Comparison of ENCODE assay signal across 21 cellular contexts in the genomic region with DNA sequence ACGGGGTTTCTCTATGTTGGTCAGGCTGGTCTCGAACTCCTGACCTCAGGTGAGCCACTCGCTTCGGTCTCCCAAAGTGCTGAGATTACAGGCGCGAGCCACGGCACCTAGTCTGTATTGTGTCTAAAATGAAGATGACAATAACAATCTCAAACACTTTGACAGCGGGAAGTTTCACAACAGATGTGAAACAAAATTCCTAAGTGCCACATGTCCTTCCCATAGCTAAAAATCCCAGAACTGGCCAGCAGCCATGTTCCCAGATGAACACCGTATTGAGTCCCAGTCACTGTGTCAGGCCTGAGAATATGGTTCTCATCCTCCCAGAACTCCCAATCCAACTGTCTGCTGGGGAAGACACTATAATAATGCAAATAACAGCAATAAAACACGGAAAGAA.
"Had no signal": no experiment of that assay in that cellular context is flagged by ENCODE, and none has a peak within 500 bp of the region (broad histone marks: within the 10 kb centered on the region; RNA-seq: fewer than 3 reads in every experiment).

No MANE protein-coding gene starts in this region.

- DNase-seq: activated CD4-positive, CD25-positive, alpha-beta regulatory T cell treated with anti-CD3 and anti-CD28 coated beads, Interleukin-2, amount 50 U/mL, for 72 hours; activated naive CD4-positive, alpha-beta T cell; activated T-cell treated with anti-CD3 and anti-CD28 coated beads, Interleukin-2, amount 50 U/mL, for 1 hour; amygdala; cerebellar nuclear complex; endodermal cell; esophagus squamous epithelium; heart left ventricle; islet precursor cell; left cardiac atrium; occipital lobe; posterior cingulate gyrus; stimulated activated CD4-positive, alpha-beta T cell treated with anti-CD3 and anti-CD28 coated beads, Interleukin-15, amount 100 ng/mL, for 24 hours; T-helper 2 cell had no signal

- H3K36me3 Mint-ChIP-seq: stimulated activated memory B cell treated with anti-CD40 and anti-IgM and Interleukin-4, amounts not matched to agents 10 μg/mL and 1 μg/mL and 100 μg/mL, for 72 hours; type B pancreatic cell had no signal

- H3K36me3 ChIP-seq: esophagus squamous epithelium, heart left ventricle, vagina had no signal

- H3K27ac ChIP-seq: coronary artery had no signal

- H3K27me3 ChIP-seq: esophagus squamous epithelium, heart left ventricle, vagina had no signal

- H3K27ac Mint-ChIP-seq: endodermal cell had no signal

- ATAC-seq: stimulated activated memory B cell treated with anti-CD40 and anti-IgM and Interleukin-4, amounts not matched to agents 10 μg/mL and 1 μg/mL and 100 μg/mL, for 72 hours had no signal

- H3K9me3 ChIP-seq: vagina had no signal

- H3K4me3 Mint-ChIP-seq: endodermal cell, neural crest cell had no signal

- H3K4me3 ChIP-seq: smooth muscle cell had no signal

- H3K27me3 Mint-ChIP-seq: type B pancreatic cell had no signal

- H3K9me3 Mint-ChIP-seq: activated T-helper 2 cell treated with anti-CD3 and anti-CD28 coated beads, Interferon-gamma antibody, Interleukin-2, Interleukin-4, amounts not matched to agents 10 μg/mL and 5 μg/mL and 100 μg/mL, durations not matched to agents 14 hours and 24 hours and 36 hours; neural crest cell; type B pancreatic cell had no signal
